ENCODE assay signal across 3 cellular contexts in the genomic region with DNA sequence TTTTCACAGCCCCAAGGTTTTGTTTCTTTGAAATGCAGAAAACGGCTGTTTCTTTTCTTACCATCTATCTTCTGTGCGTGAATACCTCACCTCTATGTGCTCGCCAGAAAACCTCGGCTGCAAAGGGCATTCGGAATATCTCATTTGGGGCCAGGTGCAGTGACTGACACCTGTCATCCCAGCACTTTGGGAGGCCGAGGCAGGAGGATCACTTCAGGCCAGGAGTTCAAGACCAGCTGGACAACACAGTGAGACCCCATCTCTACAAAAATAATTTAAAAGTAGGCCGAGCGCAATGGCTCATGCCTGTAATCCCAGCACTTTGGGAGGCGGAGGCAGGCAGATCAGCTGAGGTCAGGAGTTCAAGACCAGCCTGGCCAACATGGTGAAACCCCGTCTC. TPM values are rescaled to one million over a fixed set of nuclear protein-coding genes. Genes with fewer than 3 reads are reported as not detected.
"Had no signal": no experiment of that assay in that cellular context is flagged by ENCODE, and none has a peak within 500 bp of the region (broad histone marks: within the 10 kb centered on the region; RNA-seq: fewer than 3 reads in every experiment).

No MANE protein-coding gene starts in this region.

RNA-seq across cellular contexts. Expression of gene GNG7, which starts 35.1 kb away (rescaled TPM):
- total RNA-seq: LHCN-M2 had no signal

RNA-seq across cellular contexts. Expression of gene DIRAS1, which starts 53.8 kb away (rescaled TPM):
- total RNA-seq: HT-29, OCI-LY7 had no signal
